ENCODE assay signal across 20 cellular contexts in the genomic region with DNA sequence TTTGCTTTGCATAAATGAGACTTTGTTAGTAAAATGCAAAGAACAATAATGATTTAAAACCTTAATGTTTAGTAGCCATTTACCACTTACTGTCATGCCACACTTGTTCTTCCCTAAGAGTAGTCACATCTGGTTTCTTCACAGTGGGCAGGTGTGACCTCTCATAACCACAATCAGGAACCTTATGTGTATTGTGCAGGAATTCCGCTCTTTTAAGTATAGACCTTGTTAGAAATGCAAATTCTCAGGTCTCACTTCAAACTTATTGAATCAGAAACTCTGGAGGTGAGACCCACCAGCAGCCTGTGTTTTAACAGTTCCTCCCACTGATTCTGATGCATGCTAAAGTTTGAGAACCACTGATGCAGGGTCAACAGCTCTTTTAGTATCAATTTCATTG.
DNase-seq lines count a peak whose midpoint lies in the region; ATAC-seq and TF ChIP-seq lines count a peak whose summit lies in the region.
"Had no signal": no experiment of that assay in that cellular context is flagged by ENCODE, and none has a peak within 500 bp of the region (broad histone marks: within the 10 kb centered on the region; RNA-seq: fewer than 3 reads in every experiment).

No MANE protein-coding gene starts in this region.

- no peaks in the 10 kb centered on the region for H3K36me3 ChIP-seq in MM.1S (replicated peaks; ENCODE audit: insufficient read depth, low read length)
- no peaks in the 10 kb centered on the region for H3K36me3 ChIP-seq in right atrium auricular region
- H3K36me3 ChIP-seq: BLaER1 treated with 17β-estradiol and CSF1 and Interleukin-3, amounts not matched to agents 10 nM and 100 nM had no signal

- no peak overlapping the region for H2AFZ ChIP-seq in MM.1S (ENCODE audit: low read length)

- H3K4me2 ChIP-seq in MM.1S (ENCODE audit: low read depth, low read length) = no peak overlapping the region
- H3K4me2 ChIP-seq: BLaER1 treated with 17β-estradiol and CSF1 and Interleukin-3, amounts not matched to agents 10 nM and 100 nM had no signal

- no peaks in the 10 kb centered on the region for H3K27me3 ChIP-seq in MM.1S (replicated peaks; ENCODE audit: insufficient read depth, low read length)
- H3K27me3 ChIP-seq in right atrium auricular region = no peaks in the 10 kb centered on the region
- H3K27me3 ChIP-seq: BLaER1 treated with 17β-estradiol and CSF1 and Interleukin-3, amounts not matched to agents 10 nM and 100 nM had no signal

- no peaks in the 10 kb centered on the region for H4K20me1 ChIP-seq in MM.1S (ENCODE audit: insufficient read depth, low read length)
- H4K20me1 ChIP-seq: BLaER1 treated with 17β-estradiol and CSF1 and Interleukin-3, amounts not matched to agents 10 nM and 100 nM had no signal

- H3K9me3 ChIP-seq in MM.1S (replicated peaks; ENCODE audit: insufficient read depth, low read length) (no peaks in the 10 kb centered on the region; the same call in 1 of the 2 replicates), right atrium auricular region (peaks cover 0 to 14% of the 10 kb centered on the region in 2 donors)

- no peak overlapping the region for H3K4me3 Mint-ChIP-seq in effector memory CD8-positive, alpha-beta T cell
- H3K4me3 Mint-ChIP-seq: T-helper 1 cell treated with Interleukin-12 subunit alpha and Interleukin-12 subunit beta and Interleukin-4 antibody, amounts not matched to agents 30 μg/mL and 1 μg/mL, for 36 hours had no signal

- H3K9me3 Mint-ChIP-seq in effector memory CD8-positive, alpha-beta T cell = peaks cover 0 to 3% of the 10 kb centered on the region in 2 donors

- no peaks in the 10 kb centered on the region for H3K79me2 ChIP-seq in MM.1S (ENCODE audit: low read length)

- H3K4me3 ChIP-seq in GM12865 (ENCODE audit: low read depth, low read length) (no peak overlapping the region), MM.1S (ENCODE audit: low read length) (no peak overlapping the region), right atrium auricular region (no peak overlapping the region)
- H3K4me3 ChIP-seq: BLaER1 treated with 17β-estradiol and CSF1 and Interleukin-3, amounts not matched to agents 10 nM and 100 nM; K562 had no signal

- no peaks in the 10 kb centered on the region for H3F3A ChIP-seq in MM.1S (ENCODE audit: insufficient read depth, low read length)

- H3K4me1 Mint-ChIP-seq in effector memory CD8-positive, alpha-beta T cell (ENCODE audit: low read depth in 2 of 2) = no peaks in the 10 kb centered on the region

- H3K4me1 ChIP-seq in MM.1S (ENCODE audit: low read length) (peaks cover 11% of the 10 kb centered on the region), right atrium auricular region (no peaks in the 10 kb centered on the region)
- H3K4me1 ChIP-seq: BLaER1 treated with 17β-estradiol and CSF1 and Interleukin-3, amounts not matched to agents 10 nM and 100 nM had no signal

- no peak overlapping the region for H3K27ac Mint-ChIP-seq in effector memory CD8-positive, alpha-beta T cell
- H3K27ac Mint-ChIP-seq: T-helper 1 cell treated with Interleukin-12 subunit alpha and Interleukin-12 subunit beta and Interleukin-4 antibody, amounts not matched to agents 30 μg/mL and 1 μg/mL, for 36 hours had no signal

- ATAC-seq in GM19043 (IDR thresholded peaks at IDR 0.05; ENCODE audit: low read depth, unreplicated experiment) (peak; percentile 41), HG02763 (IDR thresholded peaks at IDR 0.05; ENCODE audit: unreplicated experiment) (peak; percentile 42)
- no peak for ATAC-seq in effector memory CD8-positive, alpha-beta T cell (replicated peaks)
- ATAC-seq: K562, SK-N-SH treated with all-trans-retinoic acid at 6 μM for 48 hours had no signal

- no peak overlapping the region for H3K9ac ChIP-seq in MM.1S (ENCODE audit: low read length)
- H3K9ac ChIP-seq: BLaER1 treated with 17β-estradiol and CSF1 and Interleukin-3, amounts not matched to agents 10 nM and 100 nM had no signal

- no peaks in the 10 kb centered on the region for H3K9me2 ChIP-seq in MM.1S (replicated peaks; ENCODE audit: insufficient read depth, low read length)

- H3K27me3 Mint-ChIP-seq in effector memory CD8-positive, alpha-beta T cell = no peaks in the 10 kb centered on the region

- peak; percentile 41 for DNase-seq in GM12865 (ENCODE audit: low read depth)
- peak; percentile 13 for DNase-seq in MM.1S
- no peak for DNase-seq in activated CD4-positive, CD25-positive, alpha-beta regulatory T cell treated with anti-CD3 and anti-CD28 coated beads, Interleukin-2, amount 50 U/mL, for 72 hours
- DNase-seq in activated CD8-positive, alpha-beta memory T cell treated with anti-CD3 and anti-CD28 coated beads, Interleukin-2, amount 50 U/mL, for 48 hours = no peak
- DNase-seq in effector memory CD8-positive, alpha-beta T cell = no peak
- DNase-seq in right atrium auricular region (ENCODE audit: low spot score) = no peak
- DNase-seq: 8988T, EL, H7, NCI-H1048, NCI-H1694, NCI-H345, NCI-H748 treated with DMSO at 0.1 percent for 48 hours, SHP77 had no signal

- H3K36me3 Mint-ChIP-seq in effector memory CD8-positive, alpha-beta T cell (ENCODE audit: insufficient read depth) = no peaks in the 10 kb centered on the region

- no peak for TF ChIP-seq CTCF in GM12865 (IDR thresholded peaks at IDR 0.05; ENCODE audit: insufficient read depth, low read depth, low read length, missing control alignments)
- TF ChIP-seq CTCF in MM.1S (IDR thresholded peaks at IDR 0.05; ENCODE audit: low read length) = no peak
- no peak for TF ChIP-seq CTCF in right atrium auricular region (IDR thresholded peaks at IDR 0.05)

- H3K27ac ChIP-seq in MM.1S (ENCODE audit: low read length) = no peak overlapping the region
- H3K27ac ChIP-seq in right atrium auricular region = no peak overlapping the region
- H3K27ac ChIP-seq: BLaER1 treated with 17β-estradiol and CSF1 and Interleukin-3, amounts not matched to agents 10 nM and 100 nM had no signal

Comparison
In these comparisons a context has a peak if more than half of its experiments do, and no peak if none do; other contexts are left out.
1. DNase-seq: peak in GM12865 (single experiment) and MM.1S (single experiment); none in activated CD4-positive, CD25-positive, alpha-beta regulatory T cell treated with anti-CD3 and anti-CD28 coated beads, Interleukin-2, amount 50 U/mL, for 72 hours (single experiment), activated CD8-positive, alpha-beta memory T cell treated with anti-CD3 and anti-CD28 coated beads, Interleukin-2, amount 50 U/mL, for 48 hours (single experiment), effector memory CD8-positive, alpha-beta T cell (0 of 3) and right atrium auricular region (single experiment).